16 cellular contexts compared by ENCODE assay signal in genomic region chr17:42541041-42541833, GRCh38. TPM values are rescaled to one million over a fixed set of nuclear protein-coding genes. Genes with fewer than 3 reads are reported as not detected.
DNase-seq lines count a peak whose midpoint lies in the region; ATAC-seq, FAIRE-seq and TF ChIP-seq lines count a peak whose summit lies in the region.
"Had no signal": no experiment of that assay in that cellular context is flagged by ENCODE, and none has a peak within 500 bp of the region (broad histone marks: within the 10 kb centered on the region; RNA-seq: fewer than 3 reads in every experiment).

No MANE protein-coding gene starts in this region.

- POLR2A ChIA-PET in K562 (lab: Yijun Ruan, JAX): interaction anchor here (0.6 to 1.5 kb wide), 4 partner anchors 22 to 1032 kb away, joined by 3 to 4 read pairs (median 3); no protein-coding TSS in a partner anchor

- peaks cover 22% of the 10 kb centered on the region for H3K36me3 Mint-ChIP-seq in mesothelial cell of epicardium

- H3K4me3 Mint-ChIP-seq in mesothelial cell of epicardium: no peak overlapping the region

- no peaks in the 10 kb centered on the region for H3K27me3 ChIP-seq in K562 (ENCODE audit: control insufficient read depth in 2 of 2, insufficient read depth in 2 of 2, low read length in 2 of 2)
- H3K27me3 ChIP-seq: body of pancreas had no signal

- no peak for TF ChIP-seq RAD21 in K562 (CRISPR knock-in tag; conservative IDR thresholded peaks at IDR 0.05 in 1 of 2, IDR thresholded peaks at IDR 0.05 in 1 of 2)

- peaks cover 40% of the 10 kb centered on the region; the same call in 2 of the 3 replicates for H3K36me3 ChIP-seq in K562 (ENCODE audit: control insufficient read depth, insufficient read depth, low read length)

- peaks cover 12% of the 10 kb centered on the region for H3K79me2 ChIP-seq in K562 (ENCODE audit: control insufficient read depth, insufficient read depth, low read length)

- BruUV-seq in K562 (replicated peaks; lab: Mats Ljungman, UMichigan): no TSS peak

- no peaks in the 10 kb centered on the region for H3K9me3 ChIP-seq in K562 (replicated peaks; ENCODE audit: control insufficient read depth, insufficient read depth, low read depth, low read length)
- H3K9me3 ChIP-seq: body of pancreas, HAP-1 had no signal

- no peak for TF ChIP-seq CTCF in K562 (IDR thresholded peaks at IDR 0.05 in 2 of 3, conservative IDR thresholded peaks at IDR 0.05 in 1 of 3; ENCODE audit: insufficient read depth in 2 of 3, low read depth in 1 of 3, low read length in 3 of 3)
- TF ChIP-seq CTCF in mesothelial cell of epicardium (IDR thresholded peaks at IDR 0.05; ENCODE audit: unreplicated experiment): no peak

- peak overlapping the region; percentile 8; the same call in 1 of the 2 replicates for H3K4me2 ChIP-seq in K562 (ENCODE audit: insufficient read depth, low read length)

- WGBS in K562 (ENCODE audit: insufficient coverage, low coverage, missing lambda C conversion rate): 52% methylated on average over 17 of the region's 17 CpGs

- CTCF ChIA-PET in K562 (lab: Yijun Ruan, JAX; ENCODE audit: low intra/inter-chr PET ratio): no interaction called here

- intact Hi-C loops in K562 (cut with micrococcal nuclease) (no loop called here), Right ventricle myocardium superior (cut with DNase I) (no loop called here)

- H3K4me3 ChIP-seq in K562: no peak overlapping the region
- H3K4me3 ChIP-seq: body of pancreas, HAP-1 had no signal

- H3K9me1 ChIP-seq in K562 (ENCODE audit: control insufficient read depth, insufficient read depth, low read length): no peaks in the 10 kb centered on the region

- H3K9me3 Mint-ChIP-seq in mesothelial cell of epicardium: no peaks in the 10 kb centered on the region

- peak overlapping the region; percentile 48; the same call in 2 of the 3 replicates for H3K27ac ChIP-seq in K562 (ENCODE audit: extremely low read depth, low read depth, low read length)
- H3K27ac ChIP-seq: body of pancreas had no signal

- H3K27me3 Mint-ChIP-seq in mesothelial cell of epicardium (ENCODE audit: low read depth): no peaks in the 10 kb centered on the region

- TF ChIP-seq POLR2A in K562 (conservative IDR thresholded peaks at IDR 0.05) (no peak), H54 (IDR thresholded peaks at IDR 0.05; ENCODE audit: low read depth, low read length) (no peak)

- TF ChIP-seq EP300 in K562 (IDR thresholded peaks at IDR 0.05; ENCODE audit: low read length): no peak

- in situ Hi-C loops in K562 (cut with MboI): no loop called here

- FAIRE-seq in K562 (lab: Jason Lieb, UNC): no peak
- no peak for FAIRE-seq in H54 (lab: Jason Lieb, UNC)
- FAIRE-seq: frontal cortex, G401.6 had no signal

- peak; percentile 44 for DNase-seq in ELR (ENCODE audit: low read depth)
- DNase-seq in NCI-H2196 (lab: John Stamatoyannopoulos, UW; ENCODE audit: unreplicated experiment): peak; percentile 12
- peak in 2 of 4 experiments; percentile 9 to 45 for DNase-seq in K562 (ENCODE audit: extremely low read depth in 1 of 4, low spot score in 3 of 4)
- DNase-seq in mesothelial cell of epicardium (ENCODE audit: low spot score in 2 of 2, unreplicated experiment in 2 of 2): no peak
- no peak for DNase-seq in H54 (ENCODE audit: insufficient read length, low spot score)
- DNase-seq in Right ventricle myocardium superior: no peak
- no peak for DNase-seq in NCI-H2171 treated with DMSO at 0.1 percent for 48 hours (lab: John Stamatoyannopoulos, UW)
- DNase-seq: mammary epithelial cell, NCI-H187, SHP77 treated with DMSO at 0.1 percent for 48 hours had no signal

- H4K20me1 ChIP-seq in K562 (replicated peaks; ENCODE audit: control insufficient read depth, insufficient read depth, low read length): no peaks in the 10 kb centered on the region; the same call in 1 of the 2 replicates

- ATAC-seq in K562: no peak
- no peak for ATAC-seq in Right ventricle myocardium superior (ENCODE audit: poor library complexity)
- no peak for ATAC-seq in activated CD4-positive, CD25-positive, alpha-beta regulatory T cell treated with anti-CD3 and anti-CD28 coated beads, Interleukin-2, amount 50 U/mL, for 24 hours
- ATAC-seq: body of pancreas, sciatic nerve had no signal

- peaks cover 11% of the 10 kb centered on the region for H3K4me1 Mint-ChIP-seq in mesothelial cell of epicardium

- H3K9ac ChIP-seq in K562 (ENCODE audit: insufficient read depth in 1 of 2, low read depth in 2 of 2, low read length in 2 of 2): peak overlapping the region in 1 of 2 experiments; percentile 15; a peak in 2 of 4 replicates

- peaks cover 13 to 35% of the 10 kb centered on the region in 2 experiments; a peak in 4 of 5 replicates for H3K4me1 ChIP-seq in K562 (replicated peaks in 1 of 2; ENCODE audit: control insufficient read depth in 2 of 2, insufficient read depth in 2 of 2, low read length in 2 of 2)

- H3K27ac Mint-ChIP-seq in mesothelial cell of epicardium: peak overlapping the region; percentile 64

- no peak overlapping the region for H2AFZ ChIP-seq in K562 (ENCODE audit: low read depth, low read length)

RNA-seq across cellular contexts. Expression of gene NAGLU, which starts 5.2 kb away (rescaled TPM):
- 16.1 and 63.4 TPM in 2 replicates for total RNA-seq in K562 (2011; cell fraction: chromatin; rRNA removed; ENCODE audit: low replicate concordance)
- total RNA-seq in K562 (2011; cell fraction: nucleolus; rRNA removed): 75.0 and 82.4 TPM in 2 replicates
- 39.3 and 45.6 TPM in 2 replicates for total RNA-seq in K562 (2011; cell fraction: nucleoplasm; rRNA removed)
- 13.9 and 14.0 TPM in 2 replicates for total RNA-seq in K562 (2014; rRNA removed)
- total RNA-seq in K562 (2014; rRNA removed; fragmentation: Illumina TruSeq; extraction: Trizol): 2.6 and 3.6 TPM in 2 replicates
- 9.3 and 10.7 TPM in 2 replicates for total RNA-seq in K562 (2015; rRNA removed; fragmentation: Illumina TruSeq; extraction: Trizol)
- total RNA-seq in K562 (2021): 18.0 and 21.5 TPM in 2 replicates
- 8.5 and 8.6 TPM in 2 replicates for polyA plus RNA-seq in K562 (2011; rRNA removed)
- polyA plus RNA-seq in K562 (2011; cell fraction: cytosol; rRNA removed): 7.8 and 21.4 TPM in 2 replicates
- polyA plus RNA-seq in K562 (2011; cell fraction: nucleus; rRNA removed): 29.1 and 66.7 TPM in 2 replicates
- 10.6 and 14.8 TPM in 2 replicates for polyA plus RNA-seq in K562 (2012)
- 6.2 and 12.7 TPM in 2 replicates for polyA plus RNA-seq in K562 (2014; fragmentation: Illumina TruSeq; extraction: Trizol)
- polyA plus RNA-seq in K562 (2014; fragmentation: Nextera tagmentation; extraction: Ambion mirVana): under 1 TPM; 0.04 to 0.21 TPM
- polyA plus RNA-seq in K562 (2014; rRNA removed): 17.2 and 20.8 TPM in 2 replicates
- 2.3 and 6.4 TPM in 2 replicates for polyA minus RNA-seq in K562 (2011; rRNA and poly(A)+ RNA removed)
- polyA minus RNA-seq in K562 (2011; cell fraction: cytosol; rRNA and poly(A)+ RNA removed): 3.2 and 8.1 TPM in 2 replicates
- 17.4 and 22.3 TPM in 2 replicates for polyA minus RNA-seq in K562 (2011; cell fraction: nucleus; rRNA and poly(A)+ RNA removed)
- total RNA-seq in mesothelial cell of epicardium: 31.0 to 31.9 TPM (median 31.5 TPM) in 3 replicates
- 8.3 TPM for total RNA-seq in Right ventricle myocardium superior

RNA-seq across cellular contexts. Expression of gene HSD17B1, which starts 11.5 kb away (rescaled TPM):
- 3.9 and 8.6 TPM in 2 replicates for total RNA-seq in K562 (2011; cell fraction: chromatin; rRNA removed; ENCODE audit: low replicate concordance)
- 9.5 TPM in 2 replicates for total RNA-seq in K562 (2011; cell fraction: nucleolus; rRNA removed)
- total RNA-seq in K562 (2011; cell fraction: nucleoplasm; rRNA removed): 5.4 and 5.5 TPM in 2 replicates
- total RNA-seq in K562 (2014; rRNA removed): 21.1 and 25.0 TPM in 2 replicates
- total RNA-seq in K562 (2014; rRNA removed; fragmentation: Illumina TruSeq; extraction: Trizol): 1.1 and 1.3 TPM in 2 replicates
- 6.7 and 7.1 TPM in 2 replicates for total RNA-seq in K562 (2015; rRNA removed; fragmentation: Illumina TruSeq; extraction: Trizol)
- 12.9 and 13.9 TPM in 2 replicates for total RNA-seq in K562 (2021)
- 3.6 and 5.3 TPM in 2 replicates for polyA plus RNA-seq in K562 (2011; rRNA removed)
- 6.4 and 18.6 TPM in 2 replicates for polyA plus RNA-seq in K562 (2011; cell fraction: cytosol; rRNA removed)
- 3.8 and 8.0 TPM in 2 replicates for polyA plus RNA-seq in K562 (2011; cell fraction: nucleus; rRNA removed)
- polyA plus RNA-seq in K562 (2012): 10.9 and 13.0 TPM in 2 replicates
- 1.6 and 7.0 TPM in 2 replicates for polyA plus RNA-seq in K562 (2014; fragmentation: Illumina TruSeq; extraction: Trizol)
- under 1 TPM; 0.55 to 0.73 TPM for polyA plus RNA-seq in K562 (2014; fragmentation: Nextera tagmentation; extraction: Ambion mirVana)
- 17.0 and 17.3 TPM in 2 replicates for polyA plus RNA-seq in K562 (2014; rRNA removed)
- 0.66 and 0.84 TPM in 2 replicates for polyA minus RNA-seq in K562 (2011; rRNA and poly(A)+ RNA removed)
- polyA minus RNA-seq in K562 (2011; cell fraction: cytosol; rRNA and poly(A)+ RNA removed): 4.9 and 8.0 TPM in 2 replicates
- 2.3 and 2.7 TPM in 2 replicates for polyA minus RNA-seq in K562 (2011; cell fraction: nucleus; rRNA and poly(A)+ RNA removed)
- total RNA-seq in mesothelial cell of epicardium: 1.6 to 3.0 TPM (median 2.2 TPM) in 3 replicates
- 0.78 TPM for total RNA-seq in Right ventricle myocardium superior

RNA-seq across cellular contexts. Expression of gene COASY, which starts 20.7 kb away (rescaled TPM):
- 117 and 276 TPM in 2 replicates for total RNA-seq in K562 (2011; cell fraction: chromatin; rRNA removed; ENCODE audit: low replicate concordance)
- 148 and 164 TPM in 2 replicates for total RNA-seq in K562 (2011; cell fraction: nucleolus; rRNA removed)
- total RNA-seq in K562 (2011; cell fraction: nucleoplasm; rRNA removed): 145 and 162 TPM in 2 replicates
- total RNA-seq in K562 (2014; rRNA removed): 43.5 and 62.9 TPM in 2 replicates
- total RNA-seq in K562 (2014; rRNA removed; fragmentation: Illumina TruSeq; extraction: Trizol): 33.3 and 43.2 TPM in 2 replicates
- 25.4 and 32.0 TPM in 2 replicates for total RNA-seq in K562 (2015; rRNA removed; fragmentation: Illumina TruSeq; extraction: Trizol)
- 167 and 175 TPM in 2 replicates for total RNA-seq in K562 (2021)
- polyA plus RNA-seq in K562 (2011; rRNA removed): 38.7 and 58.6 TPM in 2 replicates
- 34.8 and 93.5 TPM in 2 replicates for polyA plus RNA-seq in K562 (2011; cell fraction: cytosol; rRNA removed)
- 262 and 432 TPM in 2 replicates for polyA plus RNA-seq in K562 (2011; cell fraction: nucleus; rRNA removed)
- polyA plus RNA-seq in K562 (2012): 137 and 160 TPM in 2 replicates
- polyA plus RNA-seq in K562 (2014; fragmentation: Illumina TruSeq; extraction: Trizol): 99.8 and 139 TPM in 2 replicates
- polyA plus RNA-seq in K562 (2014; fragmentation: Nextera tagmentation; extraction: Ambion mirVana): 10 to 100 TPM; 62.3 to 80.6 TPM
- 80.5 and 95.2 TPM in 2 replicates for polyA plus RNA-seq in K562 (2014; rRNA removed)
- polyA minus RNA-seq in K562 (2011; rRNA and poly(A)+ RNA removed): 19.9 and 27.4 TPM in 2 replicates
- 39.1 and 51.2 TPM in 2 replicates for polyA minus RNA-seq in K562 (2011; cell fraction: cytosol; rRNA and poly(A)+ RNA removed)
- 39.4 and 40.0 TPM in 2 replicates for polyA minus RNA-seq in K562 (2011; cell fraction: nucleus; rRNA and poly(A)+ RNA removed)
- 60.7 to 62.0 TPM (median 61.4 TPM) in 3 replicates for total RNA-seq in mesothelial cell of epicardium
- total RNA-seq in Right ventricle myocardium superior: 41.6 TPM

RNA-seq across cellular contexts. Expression of gene MLX, which starts 25.7 kb away (rescaled TPM):
- total RNA-seq in K562 (2011; cell fraction: chromatin; rRNA removed; ENCODE audit: low replicate concordance): 94.6 and 259 TPM in 2 replicates
- 158 and 168 TPM in 2 replicates for total RNA-seq in K562 (2011; cell fraction: nucleolus; rRNA removed)
- 148 and 161 TPM in 2 replicates for total RNA-seq in K562 (2011; cell fraction: nucleoplasm; rRNA removed)
- total RNA-seq in K562 (2014; rRNA removed) (42.9 and 51.6 TPM in 2 replicates), K562 (2014; rRNA removed; fragmentation: Illumina TruSeq; extraction: Trizol) (41.2 and 45.4 TPM in 2 replicates), K562 (2015; rRNA removed; fragmentation: Illumina TruSeq; extraction: Trizol) (47.6 and 48.6 TPM in 2 replicates), K562 (2021) (50.0 and 55.1 TPM in 2 replicates), mesothelial cell of epicardium (26.1 to 27.8 TPM (median 27.0 TPM) in 3 replicates), Right ventricle myocardium superior (69.1 TPM)
- polyA plus RNA-seq in K562 (2011; rRNA removed) (41.8 and 58.9 TPM in 2 replicates), K562 (2014; fragmentation: Illumina TruSeq; extraction: Trizol) (71.5 and 84.2 TPM in 2 replicates), K562 (2014; fragmentation: Nextera tagmentation; extraction: Ambion mirVana) (100 to 1,000 TPM in 1 of 2 experiments, 10 to 100 TPM in 1; 82.7 to 100 TPM), K562 (2014; rRNA removed) (71.3 and 82.0 TPM in 2 replicates)
- 35.1 and 46.5 TPM in 2 replicates for polyA plus RNA-seq in K562 (2011; cell fraction: cytosol; rRNA removed)
- polyA plus RNA-seq in K562 (2011; cell fraction: nucleus; rRNA removed): 76.8 and 145 TPM in 2 replicates
- polyA plus RNA-seq in K562 (2012): 46.8 and 71.4 TPM in 2 replicates
- 42.5 and 66.7 TPM in 2 replicates for polyA minus RNA-seq in K562 (2011; rRNA and poly(A)+ RNA removed)
- 16.9 and 28.1 TPM in 2 replicates for polyA minus RNA-seq in K562 (2011; cell fraction: cytosol; rRNA and poly(A)+ RNA removed)
- polyA minus RNA-seq in K562 (2011; cell fraction: nucleus; rRNA and poly(A)+ RNA removed): 36.9 and 49.1 TPM in 2 replicates

RNA-seq across cellular contexts. Expression of gene PSMC3IP, which starts 36.3 kb away (rescaled TPM):
- total RNA-seq in K562 (2011; cell fraction: chromatin; rRNA removed; ENCODE audit: low replicate concordance): 63.5 and 83.8 TPM in 2 replicates
- 39.0 and 45.4 TPM in 2 replicates for total RNA-seq in K562 (2011; cell fraction: nucleolus; rRNA removed)
- 59.4 and 78.8 TPM in 2 replicates for total RNA-seq in K562 (2011; cell fraction: nucleoplasm; rRNA removed)
- total RNA-seq in K562 (2014; rRNA removed) (46.7 and 50.8 TPM in 2 replicates), K562 (2014; rRNA removed; fragmentation: Illumina TruSeq; extraction: Trizol) (28.1 and 31.6 TPM in 2 replicates), K562 (2015; rRNA removed; fragmentation: Illumina TruSeq; extraction: Trizol) (26.2 and 27.9 TPM in 2 replicates), K562 (2021) (29.3 and 34.4 TPM in 2 replicates), mesothelial cell of epicardium (8.3 to 9.8 TPM (median 9.7 TPM) in 3 replicates), Right ventricle myocardium superior (2.3 TPM)
- polyA plus RNA-seq in K562 (2011; rRNA removed) (25.6 and 32.8 TPM in 2 replicates), K562 (2014; fragmentation: Illumina TruSeq; extraction: Trizol) (48.3 and 50.5 TPM in 2 replicates), K562 (2014; fragmentation: Nextera tagmentation; extraction: Ambion mirVana) (10 to 100 TPM; 13.8 to 16.0 TPM), K562 (2014; rRNA removed) (64.0 and 65.6 TPM in 2 replicates)
- polyA plus RNA-seq in K562 (2011; cell fraction: cytosol; rRNA removed): 11.3 and 14.9 TPM in 2 replicates
- 96.3 and 104 TPM in 2 replicates for polyA plus RNA-seq in K562 (2011; cell fraction: nucleus; rRNA removed)
- 33.2 and 36.0 TPM in 2 replicates for polyA plus RNA-seq in K562 (2012)
- polyA minus RNA-seq in K562 (2011; rRNA and poly(A)+ RNA removed): 17.9 and 20.6 TPM in 2 replicates
- polyA minus RNA-seq in K562 (2011; cell fraction: cytosol; rRNA and poly(A)+ RNA removed): 4.3 and 7.2 TPM in 2 replicates
- 24.5 and 27.0 TPM in 2 replicates for polyA minus RNA-seq in K562 (2011; cell fraction: nucleus; rRNA and poly(A)+ RNA removed)

Comparison
In these comparisons a context has a peak if more than half of its experiments do, and no peak if none do; other contexts are left out.
1. DNase-seq: peak in ELR (single experiment) and NCI-H2196 (single experiment); none in mesothelial cell of epicardium (0 of 2), H54 (single experiment), Right ventricle myocardium superior (single experiment) and NCI-H2171 treated with DMSO at 0.1 percent for 48 hours (single experiment).